1 cellular context compared by ENCODE assay signal in genomic region chr6:32127717-32128592, GRCh38.
TF ChIP-seq lines count a peak whose summit lies in the region.

Gene ATF6B (minus strand): TSS chr6:32128246. CDS start chr6:32128207, 39 bp downstream.

TF ChIP-seq in K562, 482 proteins besides CTCF, POLR2A, EP300 and RAD21 (continued from another document and continues in another):
- 0 out of 4 replicates have a peak, but pooled peaks of 1 of the 2 experiments have one; percentile 36 for TF ChIP-seq ZNF318 (IDR thresholded peaks at IDR 0.05; ENCODE audit: borderline replicate concordance in 1 of 2, low read depth in 1 of 2)
- TF ChIP-seq, protein P1, sequence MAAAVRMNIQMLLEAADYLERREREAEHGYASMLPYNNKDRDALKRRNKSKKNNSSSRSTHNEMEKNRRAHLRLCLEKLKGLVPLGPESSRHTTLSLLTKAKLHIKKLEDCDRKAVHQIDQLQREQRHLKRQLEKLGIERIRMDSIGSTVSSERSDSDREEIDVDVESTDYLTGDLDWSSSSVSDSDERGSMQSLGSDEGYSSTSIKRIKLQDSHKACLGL (CRISPR knock-in tag; IDR thresholded peaks at IDR 0.05; ENCODE audit: borderline replicate concordance, poor library complexity, severe bottlenecking): no peak
- TF ChIP-seq PHB2 (IDR thresholded peaks at IDR 0.05; ENCODE audit: low read depth): no peak
- 0 out of 2 replicates have a peak, but pooled peaks have one; percentile 52 for TF ChIP-seq HDAC2 (IDR thresholded peaks at IDR 0.05)
- TF ChIP-seq, protein P2, sequence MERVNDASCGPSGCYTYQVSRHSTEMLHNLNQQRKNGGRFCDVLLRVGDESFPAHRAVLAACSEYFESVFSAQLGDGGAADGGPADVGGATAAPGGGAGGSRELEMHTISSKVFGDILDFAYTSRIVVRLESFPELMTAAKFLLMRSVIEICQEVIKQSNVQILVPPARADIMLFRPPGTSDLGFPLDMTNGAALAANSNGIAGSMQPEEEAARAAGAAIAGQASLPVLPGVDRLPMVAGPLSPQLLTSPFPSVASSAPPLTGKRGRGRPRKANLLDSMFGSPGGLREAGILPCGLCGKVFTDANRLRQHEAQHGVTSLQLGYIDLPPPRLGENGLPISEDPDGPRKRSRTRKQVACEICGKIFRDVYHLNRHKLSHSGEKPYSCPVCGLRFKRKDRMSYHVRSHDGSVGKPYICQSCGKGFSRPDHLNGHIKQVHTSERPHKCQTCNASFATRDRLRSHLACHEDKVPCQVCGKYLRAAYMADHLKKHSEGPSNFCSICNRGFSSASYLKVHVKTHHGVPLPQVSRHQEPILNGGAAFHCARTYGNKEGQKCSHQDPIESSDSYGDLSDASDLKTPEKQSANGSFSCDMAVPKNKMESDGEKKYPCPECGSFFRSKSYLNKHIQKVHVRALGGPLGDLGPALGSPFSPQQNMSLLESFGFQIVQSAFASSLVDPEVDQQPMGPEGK (CRISPR knock-in tag; IDR thresholded peaks at IDR 0.05; ENCODE audit: borderline replicate concordance): no peak
- TF ChIP-seq TARDBP (IDR thresholded peaks at IDR 0.05): peak; percentile 33; the same call in 1 of the 2 replicates
- TF ChIP-seq SNRNP70 (optimal IDR thresholded peaks at IDR 0.05; ENCODE audit: low read depth, low read length): no peak
- TF ChIP-seq KAT2B (IDR thresholded peaks at IDR 0.05; ENCODE audit: low read depth, low read length): no peak
- TF ChIP-seq HMG20A (CRISPR knock-in tag; conservative IDR thresholded peaks at IDR 0.05): no peak
- no peak for TF ChIP-seq HIVEP1 (CRISPR knock-in tag; IDR thresholded peaks at IDR 0.05)
- TF ChIP-seq BHLHE40 (IDR thresholded peaks at IDR 0.05; ENCODE audit: low read length): peak; percentile 97
- TF ChIP-seq CBFB (CRISPR knock-in tag; IDR thresholded peaks at IDR 0.05): no peak
- no peak for TF ChIP-seq ZNF175 (CRISPR knock-in tag; IDR thresholded peaks at IDR 0.05; ENCODE audit: low read depth)
- no peak for TF ChIP-seq ZNF584 (CRISPR knock-in tag; IDR thresholded peaks at IDR 0.05; ENCODE audit: low read depth)
- no peak for TF ChIP-seq SRSF7 (optimal IDR thresholded peaks at IDR 0.05; ENCODE audit: low read depth, low read length)
- peak; percentile 88 for TF ChIP-seq SIN3B (IDR thresholded peaks at IDR 0.05; ENCODE audit: low read depth)
- no peak for TF ChIP-seq RNF2 (IDR thresholded peaks at IDR 0.05)
- TF ChIP-seq, protein P3, sequence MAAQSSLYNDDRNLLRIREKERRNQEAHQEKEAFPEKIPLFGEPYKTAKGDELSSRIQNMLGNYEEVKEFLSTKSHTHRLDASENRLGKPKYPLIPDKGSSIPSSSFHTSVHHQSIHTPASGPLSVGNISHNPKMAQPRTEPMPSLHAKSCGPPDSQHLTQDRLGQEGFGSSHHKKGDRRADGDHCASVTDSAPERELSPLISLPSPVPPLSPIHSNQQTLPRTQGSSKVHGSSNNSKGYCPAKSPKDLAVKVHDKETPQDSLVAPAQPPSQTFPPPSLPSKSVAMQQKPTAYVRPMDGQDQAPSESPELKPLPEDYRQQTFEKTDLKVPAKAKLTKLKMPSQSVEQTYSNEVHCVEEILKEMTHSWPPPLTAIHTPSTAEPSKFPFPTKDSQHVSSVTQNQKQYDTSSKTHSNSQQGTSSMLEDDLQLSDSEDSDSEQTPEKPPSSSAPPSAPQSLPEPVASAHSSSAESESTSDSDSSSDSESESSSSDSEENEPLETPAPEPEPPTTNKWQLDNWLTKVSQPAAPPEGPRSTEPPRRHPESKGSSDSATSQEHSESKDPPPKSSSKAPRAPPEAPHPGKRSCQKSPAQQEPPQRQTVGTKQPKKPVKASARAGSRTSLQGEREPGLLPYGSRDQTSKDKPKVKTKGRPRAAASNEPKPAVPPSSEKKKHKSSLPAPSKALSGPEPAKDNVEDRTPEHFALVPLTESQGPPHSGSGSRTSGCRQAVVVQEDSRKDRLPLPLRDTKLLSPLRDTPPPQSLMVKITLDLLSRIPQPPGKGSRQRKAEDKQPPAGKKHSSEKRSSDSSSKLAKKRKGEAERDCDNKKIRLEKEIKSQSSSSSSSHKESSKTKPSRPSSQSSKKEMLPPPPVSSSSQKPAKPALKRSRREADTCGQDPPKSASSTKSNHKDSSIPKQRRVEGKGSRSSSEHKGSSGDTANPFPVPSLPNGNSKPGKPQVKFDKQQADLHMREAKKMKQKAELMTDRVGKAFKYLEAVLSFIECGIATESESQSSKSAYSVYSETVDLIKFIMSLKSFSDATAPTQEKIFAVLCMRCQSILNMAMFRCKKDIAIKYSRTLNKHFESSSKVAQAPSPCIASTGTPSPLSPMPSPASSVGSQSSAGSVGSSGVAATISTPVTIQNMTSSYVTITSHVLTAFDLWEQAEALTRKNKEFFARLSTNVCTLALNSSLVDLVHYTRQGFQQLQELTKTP (IDR thresholded peaks at IDR 0.05; ENCODE audit: low read depth in 1 of 2, partially characterized antibody in 2 of 2): peak in 1 of 2 experiments; percentile 32
- no peak for TF ChIP-seq ZNF512 (tag; IDR thresholded peaks at IDR 0.05)
- TF ChIP-seq TCF7 (IDR thresholded peaks at IDR 0.05; ENCODE audit: borderline replicate concordance): no peak
- TF ChIP-seq PTRF (tag; IDR thresholded peaks at IDR 0.05): no peak
- TF ChIP-seq POLR2H (tag; IDR thresholded peaks at IDR 0.05; ENCODE audit: low read depth): no peak
- TF ChIP-seq ZNF274 (IDR thresholded peaks at IDR 0.05; ENCODE audit: borderline replicate concordance, low read depth, low read length): no peak
- TF ChIP-seq ZNF184 (CRISPR knock-in tag; IDR thresholded peaks at IDR 0.05): no peak
- TF ChIP-seq ARHGAP35 (IDR thresholded peaks at IDR 0.05; ENCODE audit: partially characterized antibody): no peak
- no peak for TF ChIP-seq TEAD2 (tag; IDR thresholded peaks at IDR 0.05)
- TF ChIP-seq, protein P4, sequence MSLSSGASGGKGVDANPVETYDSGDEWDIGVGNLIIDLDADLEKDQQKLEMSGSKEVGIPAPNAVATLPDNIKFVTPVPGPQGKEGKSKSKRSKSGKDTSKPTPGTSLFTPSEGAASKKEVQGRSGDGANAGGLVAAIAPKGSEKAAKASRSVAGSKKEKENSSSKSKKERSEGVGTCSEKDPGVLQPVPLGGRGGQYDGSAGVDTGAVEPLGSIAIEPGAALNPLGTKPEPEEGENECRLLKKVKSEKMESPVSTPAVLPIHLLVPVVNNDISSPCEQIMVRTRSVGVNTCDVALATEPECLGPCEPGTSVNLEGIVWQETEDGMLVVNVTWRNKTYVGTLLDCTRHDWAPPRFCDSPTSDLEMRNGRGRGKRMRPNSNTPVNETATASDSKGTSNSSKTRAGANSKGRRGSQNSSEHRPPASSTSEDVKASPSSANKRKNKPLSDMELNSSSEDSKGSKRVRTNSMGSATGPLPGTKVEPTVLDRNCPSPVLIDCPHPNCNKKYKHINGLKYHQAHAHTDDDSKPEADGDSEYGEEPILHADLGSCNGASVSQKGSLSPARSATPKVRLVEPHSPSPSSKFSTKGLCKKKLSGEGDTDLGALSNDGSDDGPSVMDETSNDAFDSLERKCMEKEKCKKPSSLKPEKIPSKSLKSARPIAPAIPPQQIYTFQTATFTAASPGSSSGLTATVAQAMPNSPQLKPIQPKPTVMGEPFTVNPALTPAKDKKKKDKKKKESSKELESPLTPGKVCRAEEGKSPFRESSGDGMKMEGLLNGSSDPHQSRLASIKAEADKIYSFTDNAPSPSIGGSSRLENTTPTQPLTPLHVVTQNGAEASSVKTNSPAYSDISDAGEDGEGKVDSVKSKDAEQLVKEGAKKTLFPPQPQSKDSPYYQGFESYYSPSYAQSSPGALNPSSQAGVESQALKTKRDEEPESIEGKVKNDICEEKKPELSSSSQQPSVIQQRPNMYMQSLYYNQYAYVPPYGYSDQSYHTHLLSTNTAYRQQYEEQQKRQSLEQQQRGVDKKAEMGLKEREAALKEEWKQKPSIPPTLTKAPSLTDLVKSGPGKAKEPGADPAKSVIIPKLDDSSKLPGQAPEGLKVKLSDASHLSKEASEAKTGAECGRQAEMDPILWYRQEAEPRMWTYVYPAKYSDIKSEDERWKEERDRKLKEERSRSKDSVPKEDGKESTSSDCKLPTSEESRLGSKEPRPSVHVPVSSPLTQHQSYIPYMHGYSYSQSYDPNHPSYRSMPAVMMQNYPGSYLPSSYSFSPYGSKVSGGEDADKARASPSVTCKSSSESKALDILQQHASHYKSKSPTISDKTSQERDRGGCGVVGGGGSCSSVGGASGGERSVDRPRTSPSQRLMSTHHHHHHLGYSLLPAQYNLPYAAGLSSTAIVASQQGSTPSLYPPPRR (CRISPR knock-in tag; IDR thresholded peaks at IDR 0.05; ENCODE audit: borderline replicate concordance): no peak
- TF ChIP-seq NFE2 (IDR thresholded peaks at IDR 0.05; ENCODE audit: low read depth): no peak
- TF ChIP-seq CCAR2 (IDR thresholded peaks at IDR 0.05; ENCODE audit: low read depth, low read length): no peak
- peak; percentile 81 for TF ChIP-seq ASH1L (IDR thresholded peaks at IDR 0.05; ENCODE audit: borderline replicate concordance, low read depth, partially characterized antibody)
- no peak for TF ChIP-seq HNRNPLL (IDR thresholded peaks at IDR 0.05; ENCODE audit: low read depth, low read length, poor library complexity, severe bottlenecking)
- TF ChIP-seq MTA3 (IDR thresholded peaks at IDR 0.05; ENCODE audit: borderline replicate concordance): 0 out of 2 replicates have a peak, but pooled peaks have one; percentile 36
- peak; percentile 81 for TF ChIP-seq RBBP5 (IDR thresholded peaks at IDR 0.05; ENCODE audit: borderline replicate concordance, insufficient read depth, low read length, poor library complexity, severe bottlenecking)
- TF ChIP-seq TAF15 (IDR thresholded peaks at IDR 0.05; ENCODE audit: low read depth, low read length): no peak
- TF ChIP-seq DIDO1 (tag; IDR thresholded peaks at IDR 0.05; ENCODE audit: low read depth): no peak
- TF ChIP-seq, protein P5, sequence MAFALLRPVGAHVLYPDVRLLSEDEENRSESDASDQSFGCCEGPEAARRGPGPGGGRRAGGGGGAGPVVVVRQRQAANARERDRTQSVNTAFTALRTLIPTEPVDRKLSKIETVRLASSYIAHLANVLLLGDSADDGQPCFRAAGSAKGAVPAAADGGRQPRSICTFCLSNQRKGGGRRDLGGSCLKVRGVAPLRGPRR (CRISPR knock-in tag; IDR thresholded peaks at IDR 0.05): no peak
- peak; percentile 80 for TF ChIP-seq BRD9 (IDR thresholded peaks at IDR 0.05; ENCODE audit: low read depth, partially characterized antibody)
- 0 out of 2 replicates have a peak, but pooled peaks have one; percentile 24 for TF ChIP-seq MECOM (CRISPR knock-in tag; IDR thresholded peaks at IDR 0.05)
